ENCODE assay signal across 16 cellular contexts in the genomic region with DNA sequence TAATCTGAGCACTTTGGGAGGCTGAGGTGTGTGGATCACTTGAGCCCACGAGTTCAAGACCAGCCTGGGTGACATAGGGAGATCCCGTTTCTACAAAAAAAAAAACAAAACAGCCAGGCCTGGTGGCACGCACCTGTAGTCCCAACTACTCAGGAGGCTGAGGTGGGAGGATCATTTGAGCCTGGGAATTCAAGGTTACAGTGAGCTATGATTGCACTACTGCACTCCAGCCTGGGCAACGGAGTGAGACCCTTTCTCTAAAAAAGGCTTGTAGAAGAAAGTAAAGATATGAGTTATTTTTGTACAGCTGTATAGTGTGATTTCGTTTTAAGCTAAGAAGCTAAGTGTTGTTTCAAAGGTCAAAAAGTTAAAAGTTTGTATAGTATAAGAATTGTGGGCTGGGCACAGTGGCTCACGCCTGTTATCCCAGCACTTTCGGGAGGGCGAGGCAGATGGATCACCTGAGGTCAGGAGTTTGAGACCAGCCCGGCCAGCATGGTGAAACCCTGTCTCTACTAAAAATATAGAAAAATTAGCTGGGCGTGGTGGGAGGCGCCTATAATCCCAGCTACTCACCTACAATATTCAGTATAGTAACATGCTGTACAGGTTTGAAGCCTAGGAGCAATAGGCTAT. TPM values are rescaled to one million over a fixed set of nuclear protein-coding genes. Genes with fewer than 3 reads are reported as not detected.
DNase-seq lines count a peak whose midpoint lies in the region; ATAC-seq, FAIRE-seq and TF ChIP-seq lines count a peak whose summit lies in the region.
"Had no signal": no experiment of that assay in that cellular context is flagged by ENCODE, and none has a peak within 500 bp of the region (broad histone marks: within the 10 kb centered on the region; RNA-seq: fewer than 3 reads in every experiment).

No MANE protein-coding gene starts in this region.

- CTCF ChIA-PET in GM12878 (lab: Yijun Ruan, JAX), result interaction anchor here (0.8 to 5.3 kb wide), 4 partner anchors 13 to 44 kb away, joined by 3 to 43 read pairs (median 6); no protein-coding TSS in a partner anchor

- 74% methylated on average over 11 of the region's 11 CpGs for WGBS in GM12878 (ENCODE audit: insufficient coverage, insufficient replicate concordance, low lambda C conversion rate, missing lambda C conversion rate)
- 95% methylated on average over 11 of the region's 11 CpGs for WGBS in thymus

- in situ Hi-C loops in GM12878 (cut with MboI), result no loop called here

- H2AFZ ChIP-seq in GM12878 (ENCODE audit: control insufficient read depth, low read depth, low read length), result no peak overlapping the region
- H2AFZ ChIP-seq: GM23338 had no signal

- no peak overlapping the region for H3K9ac ChIP-seq in GM12878 (ENCODE audit: control insufficient read depth, insufficient read depth, low read length)

- no peak for TF ChIP-seq EP300 in GM12878 (IDR thresholded peaks at IDR 0.05; ENCODE audit: borderline replicate concordance in 1 of 2, control insufficient read depth in 1 of 2, low read depth in 2 of 2, low read length in 2 of 2)

- H3K27ac ChIP-seq in GM12878 (ENCODE audit: control insufficient read depth, insufficient read depth) (no peak overlapping the region; the same call in 1 of the 2 replicates), thymus (ENCODE audit: low read depth) (peak overlapping the region; percentile 65)

- H3K79me2 ChIP-seq in GM12878 (ENCODE audit: control insufficient read depth, insufficient read depth, low read length), result peaks cover 81% of the 10 kb centered on the region

- H3K9me3 Mint-ChIP-seq in activated T-cell treated with anti-CD3 and anti-CD28 coated beads, Interleukin-2, amount 50 U/mL, for 24 hours, result no peaks in the 10 kb centered on the region
- H3K9me3 Mint-ChIP-seq: brain, GM23338 had no signal

- H3K27me3 ChIP-seq in GM12878 (replicated peaks in 1 of 2; ENCODE audit: control insufficient read depth in 2 of 2, insufficient read depth in 2 of 2, low read length in 1 of 2), result no peaks in the 10 kb centered on the region
- no peaks in the 10 kb centered on the region for H3K27me3 ChIP-seq in thymus (ENCODE audit: control insufficient read depth, insufficient read depth)
- H3K27me3 ChIP-seq: Peyer's patch had no signal

- H3K9me3 ChIP-seq in GM12878 (replicated peaks; ENCODE audit: control insufficient read depth, insufficient read depth, low read length) (no peaks in the 10 kb centered on the region), thymus (ENCODE audit: control insufficient read depth) (no peaks in the 10 kb centered on the region)
- H3K9me3 ChIP-seq: Peyer's patch had no signal

- no TSS peak for BruUV-seq in GM12878 (replicated peaks; lab: Mats Ljungman, UMichigan)

- no peak for TF ChIP-seq POLR2A in GM12878 (IDR thresholded peaks at IDR 0.05; ENCODE audit: low read depth, low read length)

- ATAC-seq in GM12878, result peak; percentile 35
- ATAC-seq in GM21526 (IDR thresholded peaks at IDR 0.05; ENCODE audit: low FRiP score, unreplicated experiment), result no peak
- ATAC-seq: GM23338 had no signal

- RAD21 ChIA-PET in GM12878 (lab: Charles Lee; ENCODE audit: unreplicated experiment), result interaction anchor here (0.7 to 2.6 kb wide), 3 partner anchors 20 to 1277 kb away, joined by 3 to 12 read pairs (median 3); partner anchors contain the start of gene UBE2R2

- H3K4me2 ChIP-seq in GM12878 (ENCODE audit: control insufficient read depth, insufficient read depth), result no peak overlapping the region
- H3K4me2 ChIP-seq: GM23338 had no signal

- TF ChIP-seq RAD21 in GM12878 (IDR thresholded peaks at IDR 0.05; ENCODE audit: insufficient read depth, low read depth, low read length), result no peak

- TF ChIP-seq CTCF in GM12878 (IDR thresholded peaks at IDR 0.05 in 2 of 3, conservative IDR thresholded peaks at IDR 0.05 in 1 of 3; ENCODE audit: control insufficient read depth in 2 of 3, extremely low read depth in 1 of 3, insufficient read depth in 1 of 3, low read depth in 3 of 3, low read length in 3 of 3), result no peak

- peaks cover 52% of the 10 kb centered on the region for H3K4me1 Mint-ChIP-seq in activated T-cell treated with anti-CD3 and anti-CD28 coated beads, Interleukin-2, amount 50 U/mL, for 24 hours (ENCODE audit: low read depth)
- H3K4me1 Mint-ChIP-seq: GM23338 had no signal

- SMC1A ChIA-PET in GM12878 (lab: Charles Lee; ENCODE audit: uncharacterized antibody, unreplicated experiment), result interaction anchor here (0.6 to 6.2 kb wide), 7 partner anchors 11 to 245 kb away, joined by 3 to 38 read pairs (median 5); no protein-coding TSS in a partner anchor

- peaks cover 20% of the 10 kb centered on the region for H3K36me3 Mint-ChIP-seq in activated T-cell treated with anti-CD3 and anti-CD28 coated beads, Interleukin-2, amount 50 U/mL, for 24 hours (ENCODE audit: low read depth)

- POLR2A ChIA-PET in GM12878 (lab: Charles Lee), result interaction anchor here (0.7 kb wide), 1 partner anchor 23 kb away, joined by 5 read pairs; no protein-coding TSS in a partner anchor

- no peak for FAIRE-seq in GM12878 (lab: Jason Lieb, UNC)
- FAIRE-seq: TTC549 had no signal

- intact Hi-C loops in GM12878 (cut with micrococcal nuclease; ENCODE audit: unreplicated experiment), result no loop called here

- H3K4me1 ChIP-seq in GM12878 (ENCODE audit: control insufficient read depth, insufficient read depth, low read length), result peaks cover 11% of the 10 kb centered on the region
- peaks cover 3% of the 10 kb centered on the region for H3K4me1 ChIP-seq in thymus (ENCODE audit: control insufficient read depth, insufficient read depth, low read length)

- no peaks in the 10 kb centered on the region for H4K20me1 ChIP-seq in GM12878 (ENCODE audit: control insufficient read depth, insufficient read depth)

- no peak for DNase-seq in activated T-cell treated with anti-CD3 and anti-CD28 coated beads, Interleukin-2, amount 50 U/mL, for 24 hours
- no peak for DNase-seq in activated T-cell treated with anti-CD3 and anti-CD28 coated beads, Interleukin-2, amount 50 U/mL, for 1 hour
- DNase-seq in GM12878 (ENCODE audit: low read depth, low spot score) (no peak), mesenteric fat pad (ENCODE audit: low spot score) (peak; percentile 67), ecto neural progenitor cell (ENCODE audit: low spot score) (no peak), NCI-H1694 (lab: John Stamatoyannopoulos, UW) (no peak)
- DNase-seq: ACHN; activated CD8-positive, alpha-beta memory T cell treated with anti-CD3 and anti-CD28 coated beads, Interleukin-2, amount 50 U/mL, for 4 hours; MM.1S; NCI-H446; Peyer's patch had no signal

- H3K27ac Mint-ChIP-seq in activated T-cell treated with anti-CD3 and anti-CD28 coated beads, Interleukin-2, amount 50 U/mL, for 24 hours, result peak overlapping the region; percentile 87
- H3K27ac Mint-ChIP-seq: GM23338 had no signal

- H3K4me3 ChIP-seq in GM12878 (no peak overlapping the region; the same call in 1 of the 2 replicates), thymus (ENCODE audit: low read length) (no peak overlapping the region)
- H3K4me3 ChIP-seq: GM23338, Peyer's patch had no signal

- H3K4me3 Mint-ChIP-seq in activated T-cell treated with anti-CD3 and anti-CD28 coated beads, Interleukin-2, amount 50 U/mL, for 24 hours, result no peak overlapping the region
- H3K4me3 Mint-ChIP-seq: brain, GM23338 had no signal

- H3K36me3 ChIP-seq in GM12878 (ENCODE audit: control insufficient read depth in 2 of 2, insufficient read depth in 2 of 2, low read length in 1 of 2) (no peaks in the 10 kb centered on the region; a peak in 2 of 4 replicates), thymus (ENCODE audit: control insufficient read depth, insufficient read depth) (peaks cover 6% of the 10 kb centered on the region)
- H3K36me3 ChIP-seq: Peyer's patch had no signal

- H3K27me3 Mint-ChIP-seq in activated T-cell treated with anti-CD3 and anti-CD28 coated beads, Interleukin-2, amount 50 U/mL, for 24 hours, result no peaks in the 10 kb centered on the region
- H3K27me3 Mint-ChIP-seq: brain had no signal

TF ChIP-seq in GM12878, 131 proteins besides CTCF, POLR2A, EP300 and RAD21 (continues in another document):
- TF ChIP-seq BACH1 (IDR thresholded peaks at IDR 0.05; ENCODE audit: borderline replicate concordance), result no peak
- no peak for TF ChIP-seq POLR2AphosphoS2 (IDR thresholded peaks at IDR 0.05; ENCODE audit: low read depth, low read length)

RNA-seq across cellular contexts. Expression of gene UBE2R2, which starts 18.8 kb away (rescaled TPM):
- total RNA-seq in GM12878 (2013; cell fraction: nucleolus; rRNA removed), result 26.1 and 27.4 TPM in 2 replicates
- 9.9 and 10.7 TPM in 2 replicates for total RNA-seq in GM12878 (2014; rRNA removed)
- 17.2 and 17.6 TPM in 2 replicates for total RNA-seq in GM12878 (2014; rRNA removed; fragmentation: Illumina TruSeq; extraction: Trizol)
- total RNA-seq in GM12878 (2021), result 32.8 and 33.8 TPM in 2 replicates
- polyA plus RNA-seq in GM12878 (2011; ENCODE audit: low read depth), result 30.5 TPM
- polyA plus RNA-seq in GM12878 (2011; rRNA removed), result 23.5 and 27.1 TPM in 2 replicates
- polyA plus RNA-seq in GM12878 (2011; cell fraction: cytosol; rRNA removed), result 13.3 and 20.0 TPM in 2 replicates
- polyA plus RNA-seq in GM12878 (2011; cell fraction: nucleus; rRNA removed), result 12.4 and 13.9 TPM in 2 replicates
- 34.6 and 39.5 TPM in 2 replicates for polyA plus RNA-seq in GM12878 (2012)
- 31.8 and 39.2 TPM in 2 replicates for polyA plus RNA-seq in GM12878 (2014; fragmentation: Illumina TruSeq; extraction: Trizol)
- 10 to 100 TPM; 11.4 to 17.2 TPM for polyA plus RNA-seq in GM12878 (2014; fragmentation: Nextera tagmentation; extraction: Ambion mirVana)
- 17.4 and 18.0 TPM in 2 replicates for polyA plus RNA-seq in GM12878 (2014; rRNA removed)
- 10 to 100 TPM in 1 of 2 experiments, 1 to 10 TPM in 1; 7.2 to 10.1 TPM for polyA plus RNA-seq in GM12878 (2016; fragmentation: Nextera tagmentation; extraction: Ambion mirVana)
- 25.9 and 30.6 TPM in 2 replicates for polyA minus RNA-seq in GM12878 (2011; rRNA and poly(A)+ RNA removed)
- polyA minus RNA-seq in GM12878 (2011; cell fraction: cytosol; rRNA and poly(A)+ RNA removed), result 14.3 and 15.2 TPM in 2 replicates
- 8.1 and 15.0 TPM in 2 replicates for polyA minus RNA-seq in GM12878 (2011; cell fraction: nucleus; rRNA and poly(A)+ RNA removed)
- total RNA-seq in mesenteric fat pad, result 43.6 TPM
- polyA plus RNA-seq in thymus, result 30.1 TPM

RNA-seq across cellular contexts. Expression of gene PRSS3, which starts 40.4 kb away (rescaled TPM):
- not detected in 2 replicates for total RNA-seq in GM12878 (2013; cell fraction: nucleolus; rRNA removed)
- total RNA-seq in GM12878 (2014; rRNA removed) (not detected in 2 replicates), GM12878 (2014; rRNA removed; fragmentation: Illumina TruSeq; extraction: Trizol) (not detected in 2 replicates), GM12878 (2021) (0.54 and 0.98 TPM in 2 replicates), mesenteric fat pad (not detected)
- not detected for polyA plus RNA-seq in GM12878 (2011; ENCODE audit: low read depth)
- polyA plus RNA-seq in GM12878 (2011; rRNA removed) (not detected in 2 replicates), GM12878 (2014; fragmentation: Illumina TruSeq; extraction: Trizol) (not detected in 2 replicates), GM12878 (2014; fragmentation: Nextera tagmentation; extraction: Ambion mirVana) (not detected), GM12878 (2014; rRNA removed) (not detected in 2 replicates), GM12878 (2016; fragmentation: Nextera tagmentation; extraction: Ambion mirVana) (not detected), thymus (2.6 TPM)
- polyA plus RNA-seq in GM12878 (2011; cell fraction: cytosol; rRNA removed), result not detected in 2 replicates
- not detected in 2 replicates for polyA plus RNA-seq in GM12878 (2011; cell fraction: nucleus; rRNA removed)
- not detected in 2 replicates for polyA plus RNA-seq in GM12878 (2012)
- polyA minus RNA-seq in GM12878 (2011; rRNA and poly(A)+ RNA removed), result not detected in 2 replicates
- polyA minus RNA-seq in GM12878 (2011; cell fraction: cytosol; rRNA and poly(A)+ RNA removed), result not detected in 2 replicates
- polyA minus RNA-seq in GM12878 (2011; cell fraction: nucleus; rRNA and poly(A)+ RNA removed), result not detected in 2 replicates
